In the genomic region with DNA sequence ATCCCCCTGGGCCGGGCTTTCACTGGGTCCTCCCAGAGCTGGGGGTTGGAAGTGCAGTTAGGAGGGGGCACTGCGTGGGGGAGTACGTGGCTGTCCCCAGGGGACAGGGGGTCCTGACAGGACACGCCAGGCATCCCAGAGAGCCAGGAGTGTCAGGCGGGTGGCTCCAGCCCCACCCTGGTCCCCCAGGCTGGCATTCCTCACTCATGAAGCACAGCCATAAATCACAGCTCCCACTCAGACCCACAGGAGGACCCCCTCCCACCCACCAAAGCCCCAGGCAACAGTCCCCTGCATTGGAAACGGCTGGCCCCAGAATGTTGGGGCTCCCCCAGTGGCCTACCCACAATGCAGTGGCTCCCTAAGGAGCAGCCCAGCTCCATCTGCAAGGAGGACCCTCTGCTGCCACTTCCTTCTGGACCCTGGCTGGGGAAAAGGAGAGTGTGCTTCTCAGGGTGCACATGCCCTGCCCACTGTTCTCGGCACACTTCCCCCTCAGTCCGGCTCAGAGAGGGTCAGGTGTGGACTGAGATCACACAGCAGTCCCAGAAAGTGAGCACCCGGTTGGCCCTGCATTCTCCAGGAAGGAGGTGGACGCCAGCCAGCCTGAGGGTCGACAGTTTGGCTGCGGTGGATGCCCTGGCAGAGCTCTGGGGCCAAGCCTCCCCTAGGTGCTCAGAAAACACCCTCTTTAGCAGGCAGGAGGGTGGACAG, we compare ENCODE assay signal across 22 cellular contexts. TPM values are rescaled to one million over a fixed set of nuclear protein-coding genes. Genes with fewer than 3 reads are reported as not detected.
A peak's percentile ranks its signal among the peaks of the same experiment; 100 is the strongest.
DNase-seq lines count a peak whose midpoint lies in the region; ATAC-seq, FAIRE-seq and TF ChIP-seq lines count a peak whose summit lies in the region.
"Had no signal": no experiment of that assay in that cellular context is flagged by ENCODE, and none has a peak within 500 bp of the region (broad histone marks: within the 10 kb centered on the region; RNA-seq: fewer than 3 reads in every experiment).

No MANE protein-coding gene starts in this region.

- H4K20me1 ChIP-seq in HepG2 (ENCODE audit: insufficient read depth, low read length) (no peaks in the 10 kb centered on the region), GM12878 (ENCODE audit: control insufficient read depth, insufficient read depth) (no peaks in the 10 kb centered on the region)

- H3K27ac ChIP-seq in HepG2 (ENCODE audit: extremely low read length, insufficient read depth, low read length) (no peak overlapping the region), right lobe of liver (no peak overlapping the region), GM12878 (ENCODE audit: control insufficient read depth, insufficient read depth) (no peak overlapping the region), mesendoderm (ENCODE audit: low read depth, low read length) (no peak overlapping the region), RWPE1 (no peak overlapping the region), adrenal gland (no peak overlapping the region)
- H3K27ac ChIP-seq: KMS-11 had no signal

- SMC1A ChIA-PET in GM12878 (lab: Charles Lee; ENCODE audit: uncharacterized antibody, unreplicated experiment), result interaction anchor here (1.1 to 7.7 kb wide), 3 partner anchors 7 to 50 kb away, joined by 3 to 53 read pairs (median 16); no protein-coding TSS in a partner anchor

- no peak overlapping the region for H2BK5ac ChIP-seq in mesendoderm (ENCODE audit: low read length)

- CTCF ChIA-PET in HepG2 (lab: Yijun Ruan, JAX; ENCODE audit: low intra/inter-chr PET ratio, low total read pairs) (no interaction called here), GM12878 (lab: Yijun Ruan, JAX) (interaction anchor here (0.7 to 16.1 kb wide), 8 partner anchors 13 to 113 kb away, joined by 3 to 316 read pairs (median 4); a partner anchor contains a TSS), RWPE1 (lab: Yijun Ruan, JAX) (interaction anchor here (0.5 to 1.0 kb wide), 3 partner anchors 42 to 692 kb away, joined by 3 to 4 read pairs (median 3); no protein-coding TSS in a partner anchor)

- no peak overlapping the region for H2BK15ac ChIP-seq in mesendoderm (replicated peaks; ENCODE audit: low read depth)

- peaks cover 1 to 12% of the 10 kb centered on the region in 2 experiments; a peak in 3 of 5 replicates for H3K27me3 ChIP-seq in HepG2 (ENCODE audit: control insufficient read depth in 1 of 2, insufficient read depth in 2 of 2, low read length in 2 of 2)
- H3K27me3 ChIP-seq in right lobe of liver, result no peaks in the 10 kb centered on the region
- H3K27me3 ChIP-seq in GM12878 (replicated peaks in 1 of 2; ENCODE audit: control insufficient read depth in 2 of 2, insufficient read depth in 2 of 2, low read length in 1 of 2), result no peaks in the 10 kb centered on the region
- no peaks in the 10 kb centered on the region for H3K27me3 ChIP-seq in mesendoderm (ENCODE audit: insufficient read depth, low read length, poor library complexity)
- peaks cover 7% of the 10 kb centered on the region for H3K27me3 ChIP-seq in adrenal gland

- DNase-seq in HepG2 (ENCODE audit: low spot score) (no peak), right lobe of liver (no peak), GM12878 (ENCODE audit: low read depth, low spot score) (no peak), mesendoderm (no peak), RWPE1 (ENCODE audit: low spot score) (no peak), adrenal gland (no peak), NCI-H187 treated with DMSO at 0.1 percent for 48 hours (lab: John Stamatoyannopoulos, UW) (no peak)
- DNase-seq: C1 segment of cervical spinal cord; CD8-positive, alpha-beta T cell; IMR-90; MM.1S; NCI-H2227 treated with DMSO at 0.1 percent for 48 hours; RPMI8226; SHP77 had no signal

- POLR2A ChIA-PET in HepG2 (lab: Yijun Ruan, JAX), result no interaction called here
- POLR2A ChIA-PET in GM12878 (lab: Charles Lee), result interaction anchor here (5.8 kb wide), 1 partner anchor 50 kb away, joined by 48 read pairs; no protein-coding TSS in a partner anchor
- POLR2A ChIA-PET in RWPE1 (lab: Yijun Ruan, JAX; ENCODE audit: low non-redundant PET), result no interaction called here

- H2AFZ ChIP-seq in HepG2 (ENCODE audit: low read length), result no peak overlapping the region
- no peak overlapping the region for H2AFZ ChIP-seq in GM12878 (ENCODE audit: control insufficient read depth, low read depth, low read length)

- TF ChIP-seq EP300 in HepG2 (IDR thresholded peaks at IDR 0.05; ENCODE audit: low read depth in 2 of 2, low read length in 2 of 2) (no peak), HepG2 (CRISPR knock-in tag; IDR thresholded peaks at IDR 0.05; ENCODE audit: borderline replicate concordance) (no peak), GM12878 (IDR thresholded peaks at IDR 0.05; ENCODE audit: borderline replicate concordance in 1 of 2, control insufficient read depth in 1 of 2, low read depth in 2 of 2, low read length in 2 of 2) (no peak)

- BruUV-seq in HepG2 (replicated peaks; lab: Mats Ljungman, UMichigan) (no TSS peak), GM12878 (replicated peaks; lab: Mats Ljungman, UMichigan) (no TSS peak)

- TF ChIP-seq POLR2A in HepG2 (IDR thresholded peaks at IDR 0.05; ENCODE audit: insufficient read depth in 1 of 2, low read depth in 2 of 2, low read length in 2 of 2) (no peak), right lobe of liver (IDR thresholded peaks at IDR 0.05) (no peak), GM12878 (IDR thresholded peaks at IDR 0.05; ENCODE audit: low read depth, low read length) (no peak), adrenal gland (IDR thresholded peaks at IDR 0.05) (no peak)

- H3K9me3 ChIP-seq in HepG2 (ENCODE audit: low read length) (no peaks in the 10 kb centered on the region), right lobe of liver (no peaks in the 10 kb centered on the region), GM12878 (replicated peaks; ENCODE audit: control insufficient read depth, insufficient read depth, low read length) (no peaks in the 10 kb centered on the region), adrenal gland (replicated peaks in 1 of 3) (no peaks in the 10 kb centered on the region)
- H3K9me3 ChIP-seq: Caco-2 had no signal

- in situ Hi-C loops in HepG2 (cut with HindIII; ENCODE audit: extremely low pct_ligation_motif_present, low pct_unique_long_range_greater_than_20kb), result loop anchor here (5.0 kb wide), 1 partner anchor 33 kb away; no protein-coding TSS in a partner anchor
- in situ Hi-C loops in GM12878 (cut with MboI), result loop anchor here (5.0 kb wide), 1 partner anchor 48 kb away; no protein-coding TSS in a partner anchor

- intact Hi-C loops in HepG2 (cut with micrococcal nuclease; ENCODE audit: unreplicated experiment), result no loop called here
- intact Hi-C loops in right lobe of liver (cut with DNase I), result loop anchor here in 1 of 2 donors (5.0 kb wide), 1 partner anchor 113 kb away; a partner anchor contains a TSS
- intact Hi-C loops in GM12878 (cut with micrococcal nuclease; ENCODE audit: unreplicated experiment), result no loop called here
- intact Hi-C loops in adrenal gland (cut with DNase I), result loop anchor here in 1 of 2 donors (5.0 to 10.0 kb wide), 2 partner anchors 33 to 116 kb away; a partner anchor contains a TSS

- H3K36me3 ChIP-seq in HepG2 (replicated peaks in 1 of 2; ENCODE audit: control insufficient read depth in 1 of 2, insufficient read depth in 2 of 2, low read length in 2 of 2) (no peaks in the 10 kb centered on the region), right lobe of liver (no peaks in the 10 kb centered on the region), GM12878 (ENCODE audit: control insufficient read depth in 2 of 2, insufficient read depth in 2 of 2, low read length in 1 of 2) (no peaks in the 10 kb centered on the region), mesendoderm (ENCODE audit: control insufficient read depth, insufficient read depth, low read length) (no peaks in the 10 kb centered on the region), adrenal gland (replicated peaks in 1 of 2) (no peaks in the 10 kb centered on the region)

- H4K8ac ChIP-seq in mesendoderm (ENCODE audit: low read depth, low read length), result no peak overlapping the region

- no peak for FAIRE-seq in HepG2 (lab: Jason Lieb, UNC)
- no peak for FAIRE-seq in GM12878 (lab: Jason Lieb, UNC)
- FAIRE-seq: A204.1, G401.6, H54 had no signal

- H3K79me1 ChIP-seq in mesendoderm (ENCODE audit: low read length), result no peaks in the 10 kb centered on the region

- H3K23ac ChIP-seq in mesendoderm (ENCODE audit: low read length), result no peak overlapping the region

- H3K56ac ChIP-seq in mesendoderm (ENCODE audit: low read length), result peak overlapping the region; percentile 32

- H3K4me3 ChIP-seq in HepG2 (replicated peaks in 1 of 3; ENCODE audit: insufficient read depth in 1 of 3, low read depth in 2 of 3, low read length in 3 of 3) (no peak overlapping the region), right lobe of liver (no peak overlapping the region), GM12878 (no peak overlapping the region), mesendoderm (ENCODE audit: low read length) (no peak overlapping the region), adrenal gland (no peak overlapping the region)

- no peak for TF ChIP-seq CTCF in HepG2 (CRISPR knock-in tag; IDR thresholded peaks at IDR 0.05)
- no peak for TF ChIP-seq CTCF in right lobe of liver (IDR thresholded peaks at IDR 0.05)
- TF ChIP-seq CTCF in GM12878 (IDR thresholded peaks at IDR 0.05 in 2 of 3, conservative IDR thresholded peaks at IDR 0.05 in 1 of 3; ENCODE audit: control insufficient read depth in 2 of 3, extremely low read depth in 1 of 3, insufficient read depth in 1 of 3, low read depth in 3 of 3, low read length in 3 of 3), result no peak
- TF ChIP-seq CTCF in RWPE1 (conservative IDR thresholded peaks at IDR 0.05; ENCODE audit: low read depth), result no peak
- no peak for TF ChIP-seq CTCF in adrenal gland (IDR thresholded peaks at IDR 0.05)

- H3K4me1 ChIP-seq in HepG2 (ENCODE audit: insufficient read depth, low read length) (no peaks in the 10 kb centered on the region), right lobe of liver (no peaks in the 10 kb centered on the region), GM12878 (ENCODE audit: control insufficient read depth, insufficient read depth, low read length) (peaks cover 26% of the 10 kb centered on the region), mesendoderm (ENCODE audit: control insufficient read depth, low read depth, low read length) (no peaks in the 10 kb centered on the region), adrenal gland (replicated peaks in 1 of 2) (no peaks in the 10 kb centered on the region)

- H3K4me2 ChIP-seq in HepG2 (ENCODE audit: low read depth, low read length) (no peak overlapping the region), GM12878 (ENCODE audit: control insufficient read depth, insufficient read depth) (no peak overlapping the region), mesendoderm (ENCODE audit: low read length) (no peak overlapping the region)

- H2AK5ac ChIP-seq in mesendoderm (ENCODE audit: low read length), result no peak overlapping the region

- H2BK120ac ChIP-seq in mesendoderm (ENCODE audit: low read depth, low read length), result no peak overlapping the region

- H3K9ac ChIP-seq in HepG2 (ENCODE audit: insufficient read depth, low read depth, low read length) (no peak overlapping the region), GM12878 (ENCODE audit: control insufficient read depth, insufficient read depth, low read length) (no peak overlapping the region), mesendoderm (ENCODE audit: low read length) (no peak overlapping the region)
- H3K9ac ChIP-seq: KMS-11 had no signal

- H3K18ac ChIP-seq in mesendoderm (ENCODE audit: low read length), result no peak overlapping the region

- H3K79me2 ChIP-seq in HepG2 (ENCODE audit: insufficient read depth, low read length), result no peaks in the 10 kb centered on the region
- H3K79me2 ChIP-seq in GM12878 (ENCODE audit: control insufficient read depth, insufficient read depth, low read length), result peaks cover 6% of the 10 kb centered on the region
- H3K79me2 ChIP-seq in mesendoderm (ENCODE audit: control insufficient read depth, insufficient read depth, low read length), result no peaks in the 10 kb centered on the region

- TF ChIP-seq RAD21 in HepG2 (CRISPR knock-in tag; IDR thresholded peaks at IDR 0.05) (no peak), GM12878 (IDR thresholded peaks at IDR 0.05; ENCODE audit: insufficient read depth, low read depth, low read length) (no peak)

- WGBS in HepG2 (ENCODE audit: low lambda C conversion rate), result 20% methylated on average over 5 of the region's 12 CpGs
- WGBS in right lobe of liver (ENCODE audit: insufficient coverage, low coverage, low lambda C conversion rate, missing lambda C conversion rate), result 56% methylated on average over 3 of the region's 12 CpGs
- 69% methylated on average over 9 of the region's 12 CpGs for WGBS in GM12878 (ENCODE audit: insufficient coverage, insufficient replicate concordance, low lambda C conversion rate, missing lambda C conversion rate)
- no CpG with 5 or more reads among the region's 12 CpGs for whole genome bisulfite sequencing in mesendoderm (ENCODE audit: extremely low coverage, insufficient coverage, low lambda C conversion rate)
- 58 to 62% (median 60%) methylated on average over 8 to 12 of the region's 12 CpGs for WGBS in adrenal gland, 4 donors

- H3K4ac ChIP-seq in mesendoderm (ENCODE audit: low read depth, low read length), result no peak overlapping the region

- RAD21 ChIA-PET in GM12878 (lab: Charles Lee; ENCODE audit: unreplicated experiment), result interaction anchor here (0.9 to 4.6 kb wide), 5 partner anchors 37 to 51 kb away, joined by 3 to 37 read pairs (median 4); no protein-coding TSS in a partner anchor

- H4K5ac ChIP-seq in mesendoderm (ENCODE audit: low read length), result no peak overlapping the region

- ATAC-seq in HepG2 (no peak), right lobe of liver (no peak), GM12878 (no peak), HG03342 (IDR thresholded peaks at IDR 0.05; ENCODE audit: unreplicated experiment) (no peak)
- ATAC-seq: CD8-positive, alpha-beta T cell had no signal

RNA-seq across cellular contexts. Expression of a gene that starts 7.3 kb away (rescaled TPM):
- total RNA-seq in HepG2 (2016; rRNA removed; fragmentation: Illumina TruSeq; extraction: Trizol), result not detected in 2 replicates
- total RNA-seq in HepG2 (2016; cell fraction: cytosol; rRNA removed; fragmentation: Illumina TruSeq; extraction: Trizol; ENCODE audit: low read depth), result not detected in 2 replicates
- not detected in 2 replicates for total RNA-seq in HepG2 (2016; cell fraction: insoluble cytoplasmic fraction; rRNA removed; fragmentation: Illumina TruSeq; extraction: Trizol)
- not detected in 2 replicates for total RNA-seq in HepG2 (2016; cell fraction: membrane; rRNA removed; fragmentation: Illumina TruSeq; extraction: Trizol)
- not detected in 2 replicates for total RNA-seq in HepG2 (2016; cell fraction: nucleus; rRNA removed; fragmentation: Illumina TruSeq; extraction: Trizol)
- polyA plus RNA-seq in HepG2 (2011; rRNA removed), result 0.01 TPM in 1 of 2 replicates, not detected in the other
- not detected in 2 replicates for polyA plus RNA-seq in HepG2 (2011; cell fraction: cytosol; rRNA removed)
- 0.10 TPM in 1 of 2 replicates, not detected in the other for polyA plus RNA-seq in HepG2 (2011; cell fraction: nucleus; rRNA removed)
- polyA plus RNA-seq in HepG2 (2012), result 0.07 TPM in 1 of 2 replicates, not detected in the other
- not detected in 2 replicates for polyA plus RNA-seq in HepG2 (2016; cell fraction: cytosol; fragmentation: Illumina TruSeq; extraction: Trizol; ENCODE audit: low read depth)
- not detected in 2 replicates for polyA plus RNA-seq in HepG2 (2016; cell fraction: insoluble cytoplasmic fraction; fragmentation: Illumina TruSeq; extraction: Trizol; ENCODE audit: low read depth)
- not detected in 2 replicates for polyA plus RNA-seq in HepG2 (2016; cell fraction: membrane; fragmentation: Illumina TruSeq; extraction: Trizol; ENCODE audit: low read depth)
- not detected in 2 replicates for polyA plus RNA-seq in HepG2 (2016; cell fraction: nucleus; fragmentation: Illumina TruSeq; extraction: Trizol; ENCODE audit: insufficient read depth, low read depth)
- polyA minus RNA-seq in HepG2 (2011; rRNA and poly(A)+ RNA removed; ENCODE audit: low replicate concordance), result 0.30 TPM in 1 of 2 replicates, not detected in the other
- polyA minus RNA-seq in HepG2 (2011; cell fraction: cytosol; rRNA and poly(A)+ RNA removed), result not detected in 2 replicates
- polyA minus RNA-seq in HepG2 (2011; cell fraction: nucleus; rRNA and poly(A)+ RNA removed), result not detected in 2 replicates
- not detected for total RNA-seq in right lobe of liver
- total RNA-seq in GM12878 (2013; cell fraction: nucleolus; rRNA removed), result not detected in 2 replicates
- total RNA-seq in GM12878 (2014; rRNA removed), result not detected in 2 replicates
- total RNA-seq in GM12878 (2014; rRNA removed; fragmentation: Illumina TruSeq; extraction: Trizol), result not detected in 2 replicates
- total RNA-seq in GM12878 (2021), result not detected in 2 replicates
- polyA plus RNA-seq in GM12878 (2011; ENCODE audit: low read depth), result not detected
- polyA plus RNA-seq in GM12878 (2011; rRNA removed), result not detected in 2 replicates
- not detected in 2 replicates for polyA plus RNA-seq in GM12878 (2011; cell fraction: cytosol; rRNA removed)
- not detected in 2 replicates for polyA plus RNA-seq in GM12878 (2011; cell fraction: nucleus; rRNA removed)
- polyA plus RNA-seq in GM12878 (2012), result 0.03 TPM in 1 of 2 replicates, not detected in the other
- not detected in 2 replicates for polyA plus RNA-seq in GM12878 (2014; fragmentation: Illumina TruSeq; extraction: Trizol)
- polyA plus RNA-seq in GM12878 (2014; fragmentation: Nextera tagmentation; extraction: Ambion mirVana), result not detected
- not detected in 2 replicates for polyA plus RNA-seq in GM12878 (2014; rRNA removed)
- polyA plus RNA-seq in GM12878 (2016; fragmentation: Nextera tagmentation; extraction: Ambion mirVana), result not detected
- polyA minus RNA-seq in GM12878 (2011; rRNA and poly(A)+ RNA removed), result not detected in 2 replicates
- not detected in 2 replicates for polyA minus RNA-seq in GM12878 (2011; cell fraction: cytosol; rRNA and poly(A)+ RNA removed)
- polyA minus RNA-seq in GM12878 (2011; cell fraction: nucleus; rRNA and poly(A)+ RNA removed), result not detected in 2 replicates
- polyA plus RNA-seq in mesendoderm (2013, experiment 1 of 2), result not detected
- not detected for polyA plus RNA-seq in mesendoderm (2013, experiment 2 of 2)
- not detected for total RNA-seq in adrenal gland
- not detected for polyA plus RNA-seq in adrenal gland
- total RNA-seq: CD8-positive, alpha-beta T cell; IMR-90; SK-MEL-5 had no signal
- polyA plus RNA-seq: AG04450, IMR-90 had no signal

RNA-seq across cellular contexts. Expression of a gene that starts 25.4 kb away (rescaled TPM):
- total RNA-seq in HepG2 (2016; rRNA removed; fragmentation: Illumina TruSeq; extraction: Trizol), result not detected in 2 replicates
- not detected in 2 replicates for total RNA-seq in HepG2 (2016; cell fraction: cytosol; rRNA removed; fragmentation: Illumina TruSeq; extraction: Trizol; ENCODE audit: low read depth)
- not detected in 2 replicates for total RNA-seq in HepG2 (2016; cell fraction: insoluble cytoplasmic fraction; rRNA removed; fragmentation: Illumina TruSeq; extraction: Trizol)
- total RNA-seq in HepG2 (2016; cell fraction: membrane; rRNA removed; fragmentation: Illumina TruSeq; extraction: Trizol), result not detected in 2 replicates
- total RNA-seq in HepG2 (2016; cell fraction: nucleus; rRNA removed; fragmentation: Illumina TruSeq; extraction: Trizol), result not detected in 2 replicates
- 0.07 TPM in 1 of 2 replicates, not detected in the other for polyA plus RNA-seq in HepG2 (2011; rRNA removed)
- polyA plus RNA-seq in HepG2 (2011; cell fraction: cytosol; rRNA removed), result not detected in 2 replicates
- polyA plus RNA-seq in HepG2 (2011; cell fraction: nucleus; rRNA removed), result not detected in 2 replicates
- not detected in 2 replicates for polyA plus RNA-seq in HepG2 (2012)
- polyA plus RNA-seq in HepG2 (2016; cell fraction: cytosol; fragmentation: Illumina TruSeq; extraction: Trizol; ENCODE audit: low read depth), result not detected in 2 replicates
- not detected in 2 replicates for polyA plus RNA-seq in HepG2 (2016; cell fraction: insoluble cytoplasmic fraction; fragmentation: Illumina TruSeq; extraction: Trizol; ENCODE audit: low read depth)
- polyA plus RNA-seq in HepG2 (2016; cell fraction: membrane; fragmentation: Illumina TruSeq; extraction: Trizol; ENCODE audit: low read depth), result not detected in 2 replicates
- polyA plus RNA-seq in HepG2 (2016; cell fraction: nucleus; fragmentation: Illumina TruSeq; extraction: Trizol; ENCODE audit: insufficient read depth, low read depth), result not detected in 2 replicates
- polyA minus RNA-seq in HepG2 (2011; rRNA and poly(A)+ RNA removed; ENCODE audit: low replicate concordance), result not detected in 2 replicates
- not detected in 2 replicates for polyA minus RNA-seq in HepG2 (2011; cell fraction: cytosol; rRNA and poly(A)+ RNA removed)
- not detected in 2 replicates for polyA minus RNA-seq in HepG2 (2011; cell fraction: nucleus; rRNA and poly(A)+ RNA removed)
- under 1 TPM; 0.09 to 0.49 (median 0.24) TPM for total RNA-seq in right lobe of liver
- not detected in 2 replicates for total RNA-seq in GM12878 (2013; cell fraction: nucleolus; rRNA removed)
- total RNA-seq in GM12878 (2014; rRNA removed), result 0.06 TPM in 1 of 2 replicates, not detected in the other
- total RNA-seq in GM12878 (2014; rRNA removed; fragmentation: Illumina TruSeq; extraction: Trizol), result not detected in 2 replicates
- total RNA-seq in GM12878 (2021), result 0.13 TPM in 2 replicates
- polyA plus RNA-seq in GM12878 (2011; ENCODE audit: low read depth), result not detected
- polyA plus RNA-seq in GM12878 (2011; rRNA removed), result not detected in 2 replicates
- not detected in 2 replicates for polyA plus RNA-seq in GM12878 (2011; cell fraction: cytosol; rRNA removed)
- not detected in 2 replicates for polyA plus RNA-seq in GM12878 (2011; cell fraction: nucleus; rRNA removed)
- 0.04 and 0.07 TPM in 2 replicates for polyA plus RNA-seq in GM12878 (2012)
- polyA plus RNA-seq in GM12878 (2014; fragmentation: Illumina TruSeq; extraction: Trizol), result 0.03 TPM in 1 of 2 replicates, not detected in the other
- polyA plus RNA-seq in GM12878 (2014; fragmentation: Nextera tagmentation; extraction: Ambion mirVana), result not detected
- 0.05 and 0.13 TPM in 2 replicates for polyA plus RNA-seq in GM12878 (2014; rRNA removed)
- polyA plus RNA-seq in GM12878 (2016; fragmentation: Nextera tagmentation; extraction: Ambion mirVana), result not detected
- polyA minus RNA-seq in GM12878 (2011; rRNA and poly(A)+ RNA removed), result not detected in 2 replicates
- polyA minus RNA-seq in GM12878 (2011; cell fraction: cytosol; rRNA and poly(A)+ RNA removed), result not detected in 2 replicates
- not detected in 2 replicates for polyA minus RNA-seq in GM12878 (2011; cell fraction: nucleus; rRNA and poly(A)+ RNA removed)
- not detected for polyA plus RNA-seq in mesendoderm (2013, experiment 1 of 2)
- not detected for polyA plus RNA-seq in mesendoderm (2013, experiment 2 of 2)
- total RNA-seq in adrenal gland, result not detected
- under 1 TPM in 2 of 3 donors, not detected in 1; 0.03 to 0.05 TPM for polyA plus RNA-seq in adrenal gland
- total RNA-seq: CD8-positive, alpha-beta T cell; IMR-90; SK-MEL-5 had no signal
- polyA plus RNA-seq: AG04450, IMR-90 had no signal

RNA-seq across cellular contexts. Expression of a gene that starts 53.6 kb away (rescaled TPM):
- total RNA-seq in HepG2 (2016; rRNA removed; fragmentation: Illumina TruSeq; extraction: Trizol) (7.8 and 10.4 TPM in 2 replicates), right lobe of liver (10 to 100 TPM; 11.5 to 37.8 (median 13.1) TPM), GM12878 (2014; rRNA removed) (109 and 117 TPM in 2 replicates), GM12878 (2014; rRNA removed; fragmentation: Illumina TruSeq; extraction: Trizol) (45.6 and 47.2 TPM in 2 replicates), GM12878 (2021) (70.7 and 75.6 TPM in 2 replicates), adrenal gland (10 to 100 TPM; 26.7 to 80.8 (median 38.8) TPM)
- 5.0 and 5.9 TPM in 2 replicates for total RNA-seq in HepG2 (2016; cell fraction: cytosol; rRNA removed; fragmentation: Illumina TruSeq; extraction: Trizol; ENCODE audit: low read depth)
- total RNA-seq in HepG2 (2016; cell fraction: insoluble cytoplasmic fraction; rRNA removed; fragmentation: Illumina TruSeq; extraction: Trizol), result 8.0 and 10.9 TPM in 2 replicates
- 7.4 and 9.1 TPM in 2 replicates for total RNA-seq in HepG2 (2016; cell fraction: membrane; rRNA removed; fragmentation: Illumina TruSeq; extraction: Trizol)
- 9.3 and 10.1 TPM in 2 replicates for total RNA-seq in HepG2 (2016; cell fraction: nucleus; rRNA removed; fragmentation: Illumina TruSeq; extraction: Trizol)
- polyA plus RNA-seq in HepG2 (2011; rRNA removed) (57.6 and 63.1 TPM in 2 replicates), GM12878 (2011; rRNA removed) (275 and 436 TPM in 2 replicates), GM12878 (2014; fragmentation: Illumina TruSeq; extraction: Trizol) (28.9 and 68.4 TPM in 2 replicates), GM12878 (2014; fragmentation: Nextera tagmentation; extraction: Ambion mirVana) (1 to 10 TPM; 2.7 to 7.4 TPM), GM12878 (2014; rRNA removed) (126 and 135 TPM in 2 replicates), GM12878 (2016; fragmentation: Nextera tagmentation; extraction: Ambion mirVana) (10 to 100 TPM; 38.5 to 46.1 TPM), adrenal gland (10 to 100 TPM; 28.3 to 47.7 (median 36.1) TPM)
- polyA plus RNA-seq in HepG2 (2011; cell fraction: cytosol; rRNA removed), result 25.1 and 34.9 TPM in 2 replicates
- 72.7 and 85.1 TPM in 2 replicates for polyA plus RNA-seq in HepG2 (2011; cell fraction: nucleus; rRNA removed)
- polyA plus RNA-seq in HepG2 (2012), result 7.3 and 9.0 TPM in 2 replicates
- polyA plus RNA-seq in HepG2 (2016; cell fraction: cytosol; fragmentation: Illumina TruSeq; extraction: Trizol; ENCODE audit: low read depth), result 6.0 and 6.7 TPM in 2 replicates
- polyA plus RNA-seq in HepG2 (2016; cell fraction: insoluble cytoplasmic fraction; fragmentation: Illumina TruSeq; extraction: Trizol; ENCODE audit: low read depth), result 12.0 and 13.5 TPM in 2 replicates
- 9.2 and 10.9 TPM in 2 replicates for polyA plus RNA-seq in HepG2 (2016; cell fraction: membrane; fragmentation: Illumina TruSeq; extraction: Trizol; ENCODE audit: low read depth)
- polyA plus RNA-seq in HepG2 (2016; cell fraction: nucleus; fragmentation: Illumina TruSeq; extraction: Trizol; ENCODE audit: insufficient read depth, low read depth), result 18.0 and 19.4 TPM in 2 replicates
- polyA minus RNA-seq in HepG2 (2011; rRNA and poly(A)+ RNA removed; ENCODE audit: low replicate concordance), result 33.6 and 62.8 TPM in 2 replicates
- 6.5 and 12.7 TPM in 2 replicates for polyA minus RNA-seq in HepG2 (2011; cell fraction: cytosol; rRNA and poly(A)+ RNA removed)
- 30.0 and 33.3 TPM in 2 replicates for polyA minus RNA-seq in HepG2 (2011; cell fraction: nucleus; rRNA and poly(A)+ RNA removed)
- total RNA-seq in GM12878 (2013; cell fraction: nucleolus; rRNA removed), result 161 and 194 TPM in 2 replicates
- 22.1 TPM for polyA plus RNA-seq in GM12878 (2011; ENCODE audit: low read depth)
- polyA plus RNA-seq in GM12878 (2011; cell fraction: cytosol; rRNA removed), result 263 and 384 TPM in 2 replicates
- polyA plus RNA-seq in GM12878 (2011; cell fraction: nucleus; rRNA removed), result 704 and 944 TPM in 2 replicates
- 46.6 and 60.8 TPM in 2 replicates for polyA plus RNA-seq in GM12878 (2012)
- 124 and 179 TPM in 2 replicates for polyA minus RNA-seq in GM12878 (2011; rRNA and poly(A)+ RNA removed)
- polyA minus RNA-seq in GM12878 (2011; cell fraction: cytosol; rRNA and poly(A)+ RNA removed), result 49.2 and 83.6 TPM in 2 replicates
- 211 and 217 TPM in 2 replicates for polyA minus RNA-seq in GM12878 (2011; cell fraction: nucleus; rRNA and poly(A)+ RNA removed)
- polyA plus RNA-seq in mesendoderm (2013, experiment 1 of 2), result 33.1 TPM
- 32.1 TPM for polyA plus RNA-seq in mesendoderm (2013, experiment 2 of 2)
